ENCODE assay signal across 1 cellular context in the genomic region with DNA sequence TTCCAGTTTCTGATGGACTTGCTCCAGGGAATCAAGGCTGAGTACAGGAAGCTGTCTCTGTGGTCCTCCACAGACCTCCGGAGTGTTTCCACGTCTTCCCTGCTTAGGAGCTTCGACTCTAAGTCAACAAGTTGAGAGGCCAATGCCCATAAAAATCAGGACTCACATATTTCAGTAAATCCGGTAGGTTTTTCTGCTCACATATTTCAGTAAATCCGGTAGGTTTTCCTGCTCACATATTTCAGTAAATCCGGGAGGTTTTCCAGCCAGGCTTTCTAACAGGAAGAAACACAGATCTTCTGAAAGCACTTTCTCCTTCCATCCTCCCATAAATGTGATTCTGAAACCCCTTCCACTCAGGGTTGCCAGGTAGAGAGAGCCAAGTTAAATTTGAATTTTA.
TF ChIP-seq lines count a peak whose summit lies in the region.

No MANE protein-coding gene starts in this region.

TF ChIP-seq in H1, 55 proteins besides CTCF, POLR2A, EP300 and RAD21 (continued from another document):
- TF ChIP-seq, protein P1, sequence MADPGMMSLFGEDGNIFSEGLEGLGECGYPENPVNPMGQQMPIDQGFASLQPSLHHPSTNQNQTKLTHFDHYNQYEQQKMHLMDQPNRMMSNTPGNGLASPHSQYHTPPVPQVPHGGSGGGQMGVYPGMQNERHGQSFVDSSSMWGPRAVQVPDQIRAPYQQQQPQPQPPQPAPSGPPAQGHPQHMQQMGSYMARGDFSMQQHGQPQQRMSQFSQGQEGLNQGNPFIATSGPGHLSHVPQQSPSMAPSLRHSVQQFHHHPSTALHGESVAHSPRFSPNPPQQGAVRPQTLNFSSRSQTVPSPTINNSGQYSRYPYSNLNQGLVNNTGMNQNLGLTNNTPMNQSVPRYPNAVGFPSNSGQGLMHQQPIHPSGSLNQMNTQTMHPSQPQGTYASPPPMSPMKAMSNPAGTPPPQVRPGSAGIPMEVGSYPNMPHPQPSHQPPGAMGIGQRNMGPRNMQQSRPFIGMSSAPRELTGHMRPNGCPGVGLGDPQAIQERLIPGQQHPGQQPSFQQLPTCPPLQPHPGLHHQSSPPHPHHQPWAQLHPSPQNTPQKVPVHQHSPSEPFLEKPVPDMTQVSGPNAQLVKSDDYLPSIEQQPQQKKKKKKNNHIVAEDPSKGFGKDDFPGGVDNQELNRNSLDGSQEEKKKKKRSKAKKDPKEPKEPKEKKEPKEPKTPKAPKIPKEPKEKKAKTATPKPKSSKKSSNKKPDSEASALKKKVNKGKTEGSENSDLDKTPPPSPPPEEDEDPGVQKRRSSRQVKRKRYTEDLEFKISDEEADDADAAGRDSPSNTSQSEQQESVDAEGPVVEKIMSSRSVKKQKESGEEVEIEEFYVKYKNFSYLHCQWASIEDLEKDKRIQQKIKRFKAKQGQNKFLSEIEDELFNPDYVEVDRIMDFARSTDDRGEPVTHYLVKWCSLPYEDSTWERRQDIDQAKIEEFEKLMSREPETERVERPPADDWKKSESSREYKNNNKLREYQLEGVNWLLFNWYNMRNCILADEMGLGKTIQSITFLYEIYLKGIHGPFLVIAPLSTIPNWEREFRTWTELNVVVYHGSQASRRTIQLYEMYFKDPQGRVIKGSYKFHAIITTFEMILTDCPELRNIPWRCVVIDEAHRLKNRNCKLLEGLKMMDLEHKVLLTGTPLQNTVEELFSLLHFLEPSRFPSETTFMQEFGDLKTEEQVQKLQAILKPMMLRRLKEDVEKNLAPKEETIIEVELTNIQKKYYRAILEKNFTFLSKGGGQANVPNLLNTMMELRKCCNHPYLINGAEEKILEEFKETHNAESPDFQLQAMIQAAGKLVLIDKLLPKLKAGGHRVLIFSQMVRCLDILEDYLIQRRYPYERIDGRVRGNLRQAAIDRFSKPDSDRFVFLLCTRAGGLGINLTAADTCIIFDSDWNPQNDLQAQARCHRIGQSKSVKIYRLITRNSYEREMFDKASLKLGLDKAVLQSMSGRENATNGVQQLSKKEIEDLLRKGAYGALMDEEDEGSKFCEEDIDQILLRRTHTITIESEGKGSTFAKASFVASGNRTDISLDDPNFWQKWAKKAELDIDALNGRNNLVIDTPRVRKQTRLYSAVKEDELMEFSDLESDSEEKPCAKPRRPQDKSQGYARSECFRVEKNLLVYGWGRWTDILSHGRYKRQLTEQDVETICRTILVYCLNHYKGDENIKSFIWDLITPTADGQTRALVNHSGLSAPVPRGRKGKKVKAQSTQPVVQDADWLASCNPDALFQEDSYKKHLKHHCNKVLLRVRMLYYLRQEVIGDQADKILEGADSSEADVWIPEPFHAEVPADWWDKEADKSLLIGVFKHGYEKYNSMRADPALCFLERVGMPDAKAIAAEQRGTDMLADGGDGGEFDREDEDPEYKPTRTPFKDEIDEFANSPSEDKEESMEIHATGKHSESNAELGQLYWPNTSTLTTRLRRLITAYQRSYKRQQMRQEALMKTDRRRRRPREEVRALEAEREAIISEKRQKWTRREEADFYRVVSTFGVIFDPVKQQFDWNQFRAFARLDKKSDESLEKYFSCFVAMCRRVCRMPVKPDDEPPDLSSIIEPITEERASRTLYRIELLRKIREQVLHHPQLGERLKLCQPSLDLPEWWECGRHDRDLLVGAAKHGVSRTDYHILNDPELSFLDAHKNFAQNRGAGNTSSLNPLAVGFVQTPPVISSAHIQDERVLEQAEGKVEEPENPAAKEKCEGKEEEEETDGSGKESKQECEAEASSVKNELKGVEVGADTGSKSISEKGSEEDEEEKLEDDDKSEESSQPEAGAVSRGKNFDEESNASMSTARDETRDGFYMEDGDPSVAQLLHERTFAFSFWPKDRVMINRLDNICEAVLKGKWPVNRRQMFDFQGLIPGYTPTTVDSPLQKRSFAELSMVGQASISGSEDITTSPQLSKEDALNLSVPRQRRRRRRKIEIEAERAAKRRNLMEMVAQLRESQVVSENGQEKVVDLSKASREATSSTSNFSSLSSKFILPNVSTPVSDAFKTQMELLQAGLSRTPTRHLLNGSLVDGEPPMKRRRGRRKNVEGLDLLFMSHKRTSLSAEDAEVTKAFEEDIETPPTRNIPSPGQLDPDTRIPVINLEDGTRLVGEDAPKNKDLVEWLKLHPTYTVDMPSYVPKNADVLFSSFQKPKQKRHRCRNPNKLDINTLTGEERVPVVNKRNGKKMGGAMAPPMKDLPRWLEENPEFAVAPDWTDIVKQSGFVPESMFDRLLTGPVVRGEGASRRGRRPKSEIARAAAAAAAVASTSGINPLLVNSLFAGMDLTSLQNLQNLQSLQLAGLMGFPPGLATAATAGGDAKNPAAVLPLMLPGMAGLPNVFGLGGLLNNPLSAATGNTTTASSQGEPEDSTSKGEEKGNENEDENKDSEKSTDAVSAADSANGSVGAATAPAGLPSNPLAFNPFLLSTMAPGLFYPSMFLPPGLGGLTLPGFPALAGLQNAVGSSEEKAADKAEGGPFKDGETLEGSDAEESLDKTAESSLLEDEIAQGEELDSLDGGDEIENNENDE (IDR thresholded peaks at IDR 0.05; ENCODE audit: insufficient replicate concordance, low read length) = peak; percentile 99
